In genomic region chr11:76721755-76722677, GRCh38 we compare ENCODE assay signal across 1 cellular context.
A peak's percentile ranks its signal among the peaks of the same experiment; 100 is the strongest.
TF ChIP-seq lines count a peak whose summit lies in the region.

No MANE protein-coding gene starts in this region.

TF ChIP-seq in K562, 482 proteins besides CTCF, POLR2A, EP300 and RAD21 (continued from another document and continues in another):
- TF ChIP-seq SP2 (IDR thresholded peaks at IDR 0.05; ENCODE audit: extremely low read depth, low read depth, low read length, poor library complexity, severe bottlenecking) (no peak), TOE1 (IDR thresholded peaks at IDR 0.05; ENCODE audit: borderline replicate concordance) (no peak), TOE1 (CRISPR knock-in tag; IDR thresholded peaks at IDR 0.05; ENCODE audit: borderline replicate concordance, low read depth) (no peak), TCF7 (IDR thresholded peaks at IDR 0.05; ENCODE audit: borderline replicate concordance) (no peak), TCF15 (CRISPR knock-in tag; IDR thresholded peaks at IDR 0.05) (no peak), MIER1 (IDR thresholded peaks at IDR 0.05; ENCODE audit: low read depth) (no peak), IRF1 (CRISPR knock-in tag; IDR thresholded peaks at IDR 0.05; ENCODE audit: borderline replicate concordance) (no peak), CREM (IDR thresholded peaks at IDR 0.05; ENCODE audit: low read depth) (peak; percentile 54), RFX7 (CRISPR knock-in tag; IDR thresholded peaks at IDR 0.05) (no peak), ZNF165 (CRISPR knock-in tag; IDR thresholded peaks at IDR 0.05; ENCODE audit: borderline replicate concordance) (no peak), TRIM28 (IDR thresholded peaks at IDR 0.05) (no peak), MTA2 (IDR thresholded peaks at IDR 0.05; ENCODE audit: low read depth) (no peak), HNRNPK (IDR thresholded peaks at IDR 0.05; ENCODE audit: low read depth, low read length, poor library complexity, severe bottlenecking) (no peak), RCOR1 (IDR thresholded peaks at IDR 0.05; ENCODE audit: borderline replicate concordance in 1 of 2, low read depth in 2 of 2, low read length in 2 of 2) (peak in 1 of 2 experiments; percentile 50; a peak in 1 of 4 replicates), NEUROD1 (IDR thresholded peaks at IDR 0.05; ENCODE audit: borderline replicate concordance, low read depth, low read length, partially characterized antibody) (peak; percentile 53), SREBF1 (IDR thresholded peaks at IDR 0.05; ENCODE audit: borderline replicate concordance, low read depth, low read length) (no peak), ZBTB5 (IDR thresholded peaks at IDR 0.05) (no peak), THAP12 (CRISPR knock-in tag; IDR thresholded peaks at IDR 0.05) (no peak), EZH2 (IDR thresholded peaks at IDR 0.05; ENCODE audit: borderline replicate concordance, low read depth, low read length) (no peak), SMAD1 (IDR thresholded peaks at IDR 0.05; ENCODE audit: low read depth, low read length, partially characterized antibody) (no peak), ZNF76 (CRISPR knock-in tag; IDR thresholded peaks at IDR 0.05; ENCODE audit: borderline replicate concordance) (no peak), CXXC5 (CRISPR knock-in tag; IDR thresholded peaks at IDR 0.05) (peak; percentile 40; the same call in 1 of the 2 replicates), ESRRA (IDR thresholded peaks at IDR 0.05; ENCODE audit: borderline replicate concordance, low read depth) (no peak), ELF4 (CRISPR knock-in tag; IDR thresholded peaks at IDR 0.05) (no peak), HIVEP1 (CRISPR knock-in tag; IDR thresholded peaks at IDR 0.05) (no peak), ZNF785 (CRISPR knock-in tag; IDR thresholded peaks at IDR 0.05) (no peak), ZNF24 (IDR thresholded peaks at IDR 0.05) (0 out of 2 replicates have a peak, but pooled peaks have one; percentile 16), UBTF (IDR thresholded peaks at IDR 0.05; ENCODE audit: borderline replicate concordance in 1 of 2, low read depth in 2 of 2, low read length in 2 of 2) (0 out of 4 replicates have a peak, but pooled peaks of 1 of the 2 experiments have one; percentile 43), HCFC1 (IDR thresholded peaks at IDR 0.05; ENCODE audit: low read depth, low read length) (no peak), NRF1 (conservative IDR thresholded peaks at IDR 0.05 in 1 of 2, IDR thresholded peaks at IDR 0.05 in 1 of 2) (peak; percentile 30 to 34; a peak in 2 of 4 replicates), HMGN3 (IDR thresholded peaks at IDR 0.05; ENCODE audit: borderline replicate concordance, extremely low read depth, insufficient read length, low read depth, low read length) (no peak), PTRF (tag; IDR thresholded peaks at IDR 0.05) (no peak), MECOM (CRISPR knock-in tag; IDR thresholded peaks at IDR 0.05) (no peak), NR3C1 (CRISPR knock-in tag; IDR thresholded peaks at IDR 0.05) (no peak), SNRNP70 (optimal IDR thresholded peaks at IDR 0.05; ENCODE audit: low read depth, low read length) (no peak), FOXJ2 (tag; IDR thresholded peaks at IDR 0.05) (no peak), ZNF23 (CRISPR knock-in tag; IDR thresholded peaks at IDR 0.05) (no peak)
- TF ChIP-seq, protein P1, sequence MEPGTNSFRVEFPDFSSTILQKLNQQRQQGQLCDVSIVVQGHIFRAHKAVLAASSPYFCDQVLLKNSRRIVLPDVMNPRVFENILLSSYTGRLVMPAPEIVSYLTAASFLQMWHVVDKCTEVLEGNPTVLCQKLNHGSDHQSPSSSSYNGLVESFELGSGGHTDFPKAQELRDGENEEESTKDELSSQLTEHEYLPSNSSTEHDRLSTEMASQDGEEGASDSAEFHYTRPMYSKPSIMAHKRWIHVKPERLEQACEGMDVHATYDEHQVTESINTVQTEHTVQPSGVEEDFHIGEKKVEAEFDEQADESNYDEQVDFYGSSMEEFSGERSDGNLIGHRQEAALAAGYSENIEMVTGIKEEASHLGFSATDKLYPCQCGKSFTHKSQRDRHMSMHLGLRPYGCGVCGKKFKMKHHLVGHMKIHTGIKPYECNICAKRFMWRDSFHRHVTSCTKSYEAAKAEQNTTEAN (CRISPR knock-in tag; IDR thresholded peaks at IDR 0.05): no peak
- TF ChIP-seq, protein P2, sequence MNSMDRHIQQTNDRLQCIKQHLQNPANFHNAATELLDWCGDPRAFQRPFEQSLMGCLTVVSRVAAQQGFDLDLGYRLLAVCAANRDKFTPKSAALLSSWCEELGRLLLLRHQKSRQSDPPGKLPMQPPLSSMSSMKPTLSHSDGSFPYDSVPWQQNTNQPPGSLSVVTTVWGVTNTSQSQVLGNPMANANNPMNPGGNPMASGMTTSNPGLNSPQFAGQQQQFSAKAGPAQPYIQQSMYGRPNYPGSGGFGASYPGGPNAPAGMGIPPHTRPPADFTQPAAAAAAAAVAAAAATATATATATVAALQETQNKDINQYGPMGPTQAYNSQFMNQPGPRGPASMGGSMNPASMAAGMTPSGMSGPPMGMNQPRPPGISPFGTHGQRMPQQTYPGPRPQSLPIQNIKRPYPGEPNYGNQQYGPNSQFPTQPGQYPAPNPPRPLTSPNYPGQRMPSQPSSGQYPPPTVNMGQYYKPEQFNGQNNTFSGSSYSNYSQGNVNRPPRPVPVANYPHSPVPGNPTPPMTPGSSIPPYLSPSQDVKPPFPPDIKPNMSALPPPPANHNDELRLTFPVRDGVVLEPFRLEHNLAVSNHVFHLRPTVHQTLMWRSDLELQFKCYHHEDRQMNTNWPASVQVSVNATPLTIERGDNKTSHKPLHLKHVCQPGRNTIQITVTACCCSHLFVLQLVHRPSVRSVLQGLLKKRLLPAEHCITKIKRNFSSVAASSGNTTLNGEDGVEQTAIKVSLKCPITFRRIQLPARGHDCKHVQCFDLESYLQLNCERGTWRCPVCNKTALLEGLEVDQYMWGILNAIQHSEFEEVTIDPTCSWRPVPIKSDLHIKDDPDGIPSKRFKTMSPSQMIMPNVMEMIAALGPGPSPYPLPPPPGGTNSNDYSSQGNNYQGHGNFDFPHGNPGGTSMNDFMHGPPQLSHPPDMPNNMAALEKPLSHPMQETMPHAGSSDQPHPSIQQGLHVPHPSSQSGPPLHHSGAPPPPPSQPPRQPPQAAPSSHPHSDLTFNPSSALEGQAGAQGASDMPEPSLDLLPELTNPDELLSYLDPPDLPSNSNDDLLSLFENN (IDR thresholded peaks at IDR 0.05; ENCODE audit: low read depth in 2 of 2, low read length in 2 of 2): no peak
- TF ChIP-seq, protein P3, sequence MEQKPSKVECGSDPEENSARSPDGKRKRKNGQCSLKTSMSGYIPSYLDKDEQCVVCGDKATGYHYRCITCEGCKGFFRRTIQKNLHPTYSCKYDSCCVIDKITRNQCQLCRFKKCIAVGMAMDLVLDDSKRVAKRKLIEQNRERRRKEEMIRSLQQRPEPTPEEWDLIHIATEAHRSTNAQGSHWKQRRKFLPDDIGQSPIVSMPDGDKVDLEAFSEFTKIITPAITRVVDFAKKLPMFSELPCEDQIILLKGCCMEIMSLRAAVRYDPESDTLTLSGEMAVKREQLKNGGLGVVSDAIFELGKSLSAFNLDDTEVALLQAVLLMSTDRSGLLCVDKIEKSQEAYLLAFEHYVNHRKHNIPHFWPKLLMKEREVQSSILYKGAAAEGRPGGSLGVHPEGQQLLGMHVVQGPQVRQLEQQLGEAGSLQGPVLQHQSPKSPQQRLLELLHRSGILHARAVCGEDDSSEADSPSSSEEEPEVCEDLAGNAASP (IDR thresholded peaks at IDR 0.05): no peak
- TF ChIP-seq, protein P4, sequence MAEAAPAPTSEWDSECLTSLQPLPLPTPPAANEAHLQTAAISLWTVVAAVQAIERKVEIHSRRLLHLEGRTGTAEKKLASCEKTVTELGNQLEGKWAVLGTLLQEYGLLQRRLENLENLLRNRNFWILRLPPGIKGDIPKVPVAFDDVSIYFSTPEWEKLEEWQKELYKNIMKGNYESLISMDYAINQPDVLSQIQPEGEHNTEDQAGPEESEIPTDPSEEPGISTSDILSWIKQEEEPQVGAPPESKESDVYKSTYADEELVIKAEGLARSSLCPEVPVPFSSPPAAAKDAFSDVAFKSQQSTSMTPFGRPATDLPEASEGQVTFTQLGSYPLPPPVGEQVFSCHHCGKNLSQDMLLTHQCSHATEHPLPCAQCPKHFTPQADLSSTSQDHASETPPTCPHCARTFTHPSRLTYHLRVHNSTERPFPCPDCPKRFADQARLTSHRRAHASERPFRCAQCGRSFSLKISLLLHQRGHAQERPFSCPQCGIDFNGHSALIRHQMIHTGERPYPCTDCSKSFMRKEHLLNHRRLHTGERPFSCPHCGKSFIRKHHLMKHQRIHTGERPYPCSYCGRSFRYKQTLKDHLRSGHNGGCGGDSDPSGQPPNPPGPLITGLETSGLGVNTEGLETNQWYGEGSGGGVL (CRISPR knock-in tag; IDR thresholded peaks at IDR 0.05): no peak
- TF ChIP-seq, protein P5, sequence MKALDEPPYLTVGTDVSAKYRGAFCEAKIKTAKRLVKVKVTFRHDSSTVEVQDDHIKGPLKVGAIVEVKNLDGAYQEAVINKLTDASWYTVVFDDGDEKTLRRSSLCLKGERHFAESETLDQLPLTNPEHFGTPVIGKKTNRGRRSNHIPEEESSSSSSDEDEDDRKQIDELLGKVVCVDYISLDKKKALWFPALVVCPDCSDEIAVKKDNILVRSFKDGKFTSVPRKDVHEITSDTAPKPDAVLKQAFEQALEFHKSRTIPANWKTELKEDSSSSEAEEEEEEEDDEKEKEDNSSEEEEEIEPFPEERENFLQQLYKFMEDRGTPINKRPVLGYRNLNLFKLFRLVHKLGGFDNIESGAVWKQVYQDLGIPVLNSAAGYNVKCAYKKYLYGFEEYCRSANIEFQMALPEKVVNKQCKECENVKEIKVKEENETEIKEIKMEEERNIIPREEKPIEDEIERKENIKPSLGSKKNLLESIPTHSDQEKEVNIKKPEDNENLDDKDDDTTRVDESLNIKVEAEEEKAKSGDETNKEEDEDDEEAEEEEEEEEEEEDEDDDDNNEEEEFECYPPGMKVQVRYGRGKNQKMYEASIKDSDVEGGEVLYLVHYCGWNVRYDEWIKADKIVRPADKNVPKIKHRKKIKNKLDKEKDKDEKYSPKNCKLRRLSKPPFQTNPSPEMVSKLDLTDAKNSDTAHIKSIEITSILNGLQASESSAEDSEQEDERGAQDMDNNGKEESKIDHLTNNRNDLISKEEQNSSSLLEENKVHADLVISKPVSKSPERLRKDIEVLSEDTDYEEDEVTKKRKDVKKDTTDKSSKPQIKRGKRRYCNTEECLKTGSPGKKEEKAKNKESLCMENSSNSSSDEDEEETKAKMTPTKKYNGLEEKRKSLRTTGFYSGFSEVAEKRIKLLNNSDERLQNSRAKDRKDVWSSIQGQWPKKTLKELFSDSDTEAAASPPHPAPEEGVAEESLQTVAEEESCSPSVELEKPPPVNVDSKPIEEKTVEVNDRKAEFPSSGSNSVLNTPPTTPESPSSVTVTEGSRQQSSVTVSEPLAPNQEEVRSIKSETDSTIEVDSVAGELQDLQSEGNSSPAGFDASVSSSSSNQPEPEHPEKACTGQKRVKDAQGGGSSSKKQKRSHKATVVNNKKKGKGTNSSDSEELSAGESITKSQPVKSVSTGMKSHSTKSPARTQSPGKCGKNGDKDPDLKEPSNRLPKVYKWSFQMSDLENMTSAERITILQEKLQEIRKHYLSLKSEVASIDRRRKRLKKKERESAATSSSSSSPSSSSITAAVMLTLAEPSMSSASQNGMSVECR (CRISPR knock-in tag; IDR thresholded peaks at IDR 0.05): no peak
